ENCODE assay signal across 35 cellular contexts in genomic region chr11:62844154-62844553, GRCh38. TPM values are rescaled to one million over a fixed set of nuclear protein-coding genes. Genes with fewer than 3 reads are reported as not detected.
"Had no signal": no experiment of that assay in that cellular context is flagged by ENCODE, and none has a peak within 500 bp of the region (broad histone marks: within the 10 kb centered on the region; RNA-seq: fewer than 3 reads in every experiment).

No MANE protein-coding gene starts in this region.

- H3K36me3 ChIP-seq: left lung, lower lobe of right lung, neural progenitor cell, neutrophil, right atrium auricular region, right lobe of liver, suprapubic skin, thoracic aorta, tibial artery, uterus had no signal

- H3K27ac ChIP-seq: hepatocyte, left lung, lower lobe of right lung, neural progenitor cell, neutrophil, parathyroid adenoma, right atrium auricular region, right lobe of liver, suprapubic skin, thoracic aorta, tibial artery, uterus had no signal

- H3K9ac ChIP-seq: neural progenitor cell, parathyroid adenoma had no signal

- H3K9me3 ChIP-seq: left lung, lower lobe of right lung, neutrophil, right atrium auricular region, right lobe of liver, suprapubic skin, thoracic aorta, tibial artery, uterus had no signal

- H3K27me3 Mint-ChIP-seq: naive B cell; progenitor cell of endocrine pancreas; stimulated activated naive CD8-positive, alpha-beta T cell treated with anti-CD3 and anti-CD28 coated beads, Interleukin-15, Interleukin-2, amounts not matched to agents 100 ng/mL and 50 ng/mL, for 24 hours; type B pancreatic cell had no signal

- H3K36me3 Mint-ChIP-seq: mesothelial cell of epicardium, natural killer cell, type B pancreatic cell had no signal

- FAIRE-seq: keratinocyte had no signal

- ATAC-seq: left colon, left lung, lower lobe of right lung, natural killer cell, right lobe of liver had no signal

- DNase-seq: left colon; left lung; lower lobe of right lung; mammary epithelial cell; mesendoderm; naive B cell; natural killer cell; nephron progenitor cell; occipital lobe; right lobe of liver; stimulated activated CD4-positive, alpha-beta T cell treated with anti-CD3 and anti-CD28 coated beads, Interleukin-12 subunit alpha, Interleukin-12 subunit beta, amount 100 ng/mL, for 4 hours; stimulated activated CD4-positive, alpha-beta T cell treated with anti-CD3 and anti-CD28 coated beads, Interleukin-15, amount 100 ng/mL, for 24 hours; stimulated activated CD4-positive, alpha-beta T cell treated with anti-CD3 and anti-CD28 coated beads, Interleukin-2, amount 100 ng/mL, for 24 hours; stimulated activated CD4-positive, alpha-beta T cell treated with anti-CD3 and anti-CD28 coated beads, Interleukin-4, amount 100 ng/mL, for 1 hour; stimulated activated naive CD4-positive, alpha-beta T cell; tibial artery; uterus had no signal

- H2AFZ ChIP-seq: hepatocyte, neural progenitor cell, parathyroid adenoma had no signal

- H3K4me3 ChIP-seq: hepatocyte, left lung, lower lobe of right lung, neural progenitor cell, right atrium auricular region, right lobe of liver, suprapubic skin, thoracic aorta, tibial artery, uterus had no signal

- H3K9me3 Mint-ChIP-seq: mesothelial cell of epicardium; natural killer cell; stimulated activated naive CD8-positive, alpha-beta T cell treated with anti-CD3 and anti-CD28 coated beads, Interleukin-15, Interleukin-2, amounts not matched to agents 100 ng/mL and 50 ng/mL, for 24 hours; type B pancreatic cell had no signal

- H3K4me2 ChIP-seq: hepatocyte, neural progenitor cell had no signal

- H3K4me3 Mint-ChIP-seq: mesothelial cell of epicardium; natural killer cell; stimulated activated naive CD8-positive, alpha-beta T cell treated with anti-CD3 and anti-CD28 coated beads, Interleukin-15, Interleukin-2, amounts not matched to agents 100 ng/mL and 50 ng/mL, for 24 hours; type B pancreatic cell had no signal

- H3K27ac Mint-ChIP-seq: mesothelial cell of epicardium; natural killer cell; nephron progenitor cell; neural progenitor cell; stimulated activated naive CD8-positive, alpha-beta T cell treated with anti-CD3 and anti-CD28 coated beads, Interleukin-15, Interleukin-2, amounts not matched to agents 100 ng/mL and 50 ng/mL, for 24 hours; type B pancreatic cell had no signal

- H3K79me2 ChIP-seq: parathyroid adenoma had no signal

- H3K27me3 ChIP-seq: hepatocyte, left lung, neural progenitor cell, neutrophil, right atrium auricular region, right lobe of liver, suprapubic skin, tibial artery, uterus had no signal

RNA-seq across cellular contexts. Expression of gene TEX54, which starts 11.5 kb away (rescaled TPM):
- total RNA-seq: hepatocyte, left colon, left lung, liver, lower lobe of right lung, mammary epithelial cell, mesothelial cell of epicardium, natural killer cell, occipital lobe, osteocyte, progenitor cell of endocrine pancreas, renal cortical epithelial cell, right atrium auricular region, right lobe of liver, skeletal muscle tissue, subcutaneous adipose tissue, suprapubic skin, thoracic aorta, ureter, uterus had no signal
- polyA plus RNA-seq: keratinocyte, mammary epithelial cell had no signal
